Comparison of ENCODE assay signal across 25 cellular contexts in the genomic region with DNA sequence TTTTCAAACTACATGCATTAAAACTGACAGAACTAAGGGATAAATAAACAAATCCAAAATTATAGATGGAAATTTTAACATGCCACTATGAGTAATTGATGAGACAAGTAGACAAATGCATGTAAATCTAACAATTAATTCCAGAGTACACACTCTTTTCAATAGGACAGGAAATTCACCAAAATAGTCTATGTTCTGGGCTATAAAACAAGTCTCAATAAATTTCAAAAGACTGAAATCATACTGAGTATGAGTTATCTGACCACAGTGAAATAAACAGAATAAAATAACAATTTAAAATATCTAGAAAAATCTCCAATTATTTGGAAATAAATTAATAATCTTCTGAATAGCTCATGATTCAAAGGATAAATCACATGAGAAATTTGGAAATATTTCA. TPM values are rescaled to one million over a fixed set of nuclear protein-coding genes. Genes with fewer than 3 reads are reported as not detected.
DNase-seq lines count a peak whose midpoint lies in the region; ATAC-seq, FAIRE-seq and TF ChIP-seq lines count a peak whose summit lies in the region.
"Had no signal": no experiment of that assay in that cellular context is flagged by ENCODE, and none has a peak within 500 bp of the region (broad histone marks: within the 10 kb centered on the region; RNA-seq: fewer than 3 reads in every experiment).

No MANE protein-coding gene starts in this region.

- FAIRE-seq in A204.1 (lab: Jason Lieb, UNC) = peak; percentile 30
- peak; percentile 25 for FAIRE-seq in TTC549 (lab: Jason Lieb, UNC)
- peak; percentile 76 for FAIRE-seq in kidney (lab: Jason Lieb, UNC)
- FAIRE-seq in small intestine (lab: Jason Lieb, UNC) = peak; percentile 30
- FAIRE-seq: GM12891, GM18507 had no signal

- no peak for ATAC-seq in HG03521 (IDR thresholded peaks at IDR 0.05; ENCODE audit: unreplicated experiment)
- ATAC-seq: A549, GM23338 had no signal

- no peak overlapping the region for H3K4me3 ChIP-seq in kidney (ENCODE audit: low read length in 2 of 2)
- no peak overlapping the region for H3K4me3 ChIP-seq in small intestine (ENCODE audit: low read depth in 1 of 2, low read length in 2 of 2)
- no peak overlapping the region for H3K4me3 ChIP-seq in H7 (ENCODE audit: insufficient read depth, low read depth, low read length)
- H3K4me3 ChIP-seq: A549; BLaER1 treated with 17β-estradiol and CSF1 and Interleukin-3, amounts not matched to agents 10 nM and 100 nM; GM23338; HAP-1 had no signal

- no peak overlapping the region for H3K9ac ChIP-seq in kidney (ENCODE audit: low read length in 2 of 2)
- H3K9ac ChIP-seq: BLaER1 treated with 17β-estradiol and CSF1 and Interleukin-3, amounts not matched to agents 10 nM and 100 nM had no signal

- H3K27me3 ChIP-seq in small intestine (ENCODE audit: control insufficient read depth in 2 of 2, insufficient read depth in 2 of 2, low read length in 2 of 2) = no peaks in the 10 kb centered on the region
- H3K27me3 ChIP-seq in H7 (ENCODE audit: control insufficient read depth, insufficient read depth, low read length) = no peaks in the 10 kb centered on the region
- H3K27me3 ChIP-seq: BLaER1 treated with 17β-estradiol and CSF1 and Interleukin-3, amounts not matched to agents 10 nM and 100 nM had no signal

- intact Hi-C loops in kidney (cut with DNase I) = no loop called here

- TF ChIP-seq CTCF in kidney (IDR thresholded peaks at IDR 0.05; ENCODE audit: borderline replicate concordance, extremely low read depth, insufficient read depth) = no peak

- H3K9me3 ChIP-seq in kidney (ENCODE audit: control insufficient read depth in 1 of 2, low read length in 2 of 2) = no peaks in the 10 kb centered on the region
- H3K9me3 ChIP-seq in small intestine (ENCODE audit: control insufficient read depth, low read depth) = no peaks in the 10 kb centered on the region
- H3K9me3 ChIP-seq: BE2C, HAP-1 had no signal

- no peaks in the 10 kb centered on the region for H3K4me1 ChIP-seq in kidney (ENCODE audit: control insufficient read depth in 1 of 2, insufficient read depth in 1 of 2, low read depth in 1 of 2, low read length in 2 of 2)
- no peaks in the 10 kb centered on the region for H3K4me1 ChIP-seq in small intestine (ENCODE audit: control insufficient read depth in 2 of 2, insufficient read depth in 1 of 2, low read depth in 1 of 2, low read length in 1 of 2)
- H3K4me1 ChIP-seq: BE2C; BLaER1 treated with 17β-estradiol and CSF1 and Interleukin-3, amounts not matched to agents 10 nM and 100 nM; HAP-1 had no signal

- no peak for DNase-seq in kidney
- DNase-seq in small intestine = no peak
- DNase-seq in H7 = no peak
- DNase-seq in DMS53 (lab: John Stamatoyannopoulos, UW) = no peak
- DNase-seq: ACHN; AML-193; BE2C; Calu3; CD4-positive, alpha-beta T cell; COR-L47; DND-41; EL; GF-D8; HFFc6 had no signal

- no peaks in the 10 kb centered on the region for H3K36me3 ChIP-seq in kidney (ENCODE audit: control insufficient read depth in 1 of 2, insufficient read depth in 2 of 2, low read length in 2 of 2)
- H3K36me3 ChIP-seq in small intestine (ENCODE audit: control insufficient read depth in 2 of 2, insufficient read depth in 2 of 2, low read length in 2 of 2) = no peaks in the 10 kb centered on the region
- no peaks in the 10 kb centered on the region for H3K36me3 ChIP-seq in H7 (replicated peaks; ENCODE audit: control insufficient read depth, insufficient read depth, low read length)
- H3K36me3 ChIP-seq: BE2C; BLaER1 treated with 17β-estradiol and CSF1 and Interleukin-3, amounts not matched to agents 10 nM and 100 nM; HAP-1 had no signal

- H3K27ac ChIP-seq in kidney (ENCODE audit: low read depth in 2 of 2, low read length in 2 of 2) (no peak overlapping the region), small intestine (ENCODE audit: low read depth in 1 of 2, low read length in 1 of 2) (no peak overlapping the region)
- H3K27ac ChIP-seq: 22Rv1; A549; BLaER1 treated with 17β-estradiol and CSF1 and Interleukin-3, amounts not matched to agents 10 nM and 100 nM had no signal

RNA-seq across cellular contexts. Expression of gene ME3, which starts 38.5 kb away (rescaled TPM):
- 13.2 TPM for total RNA-seq in kidney
- 32.2 TPM for polyA plus RNA-seq in kidney (ENCODE audit: insufficient read depth, low read depth, low replicate concordance)
- 1 to 10 TPM; 5.1 to 8.3 (median 6.2) TPM for polyA plus RNA-seq in small intestine
- 0.83 and 4.0 TPM in 2 replicates for total RNA-seq in H7 (2014; rRNA removed; shearing (Covaris generic))
- total RNA-seq: H4 had no signal
